Comparison of ENCODE assay signal across 8 cellular contexts in genomic region chr1:32981003-32981909, GRCh38. TPM values are rescaled to one million over a fixed set of nuclear protein-coding genes. Genes with fewer than 3 reads are reported as not detected.
DNase-seq lines count a peak whose midpoint lies in the region; ATAC-seq, FAIRE-seq and TF ChIP-seq lines count a peak whose summit lies in the region.

No MANE protein-coding gene starts in this region.

- in situ Hi-C loops in Caki2 (cut with HindIII; ENCODE audit: low pct_unique_long_range_greater_than_20kb, low sequenced_read_pairs) = no loop called here

- peak overlapping the region; percentile 49 for H3K9ac ChIP-seq in mesenchymal stem cell (ENCODE audit: low read length)

- peak overlapping the region; percentile 59 for H3K27ac ChIP-seq in mesenchymal stem cell (ENCODE audit: low read length, poor library complexity, severe bottlenecking)

- WGBS in mesenchymal stem cell = 63% methylated on average over 6 of the region's 8 CpGs

- DNase-seq in Caki2 (ENCODE audit: low read depth) (peak; percentile 91), HTR-8/SVneo (ENCODE audit: insufficient read length, low spot score) (peak; percentile 60), UCSD-AML1 (lab: John Stamatoyannopoulos, UW; ENCODE audit: unreplicated experiment) (peak; percentile 72), bronchial epithelial cell (ENCODE audit: low read depth) (peak; percentile 99), mesenchymal stem cell (peak; percentile 78), superior temporal gyrus (ENCODE audit: extremely low spot score) (no peak)
- peak; percentile 15 to 68 (median 47) for DNase-seq in stimulated activated naive CD4-positive, alpha-beta T cell (lab: John Stamatoyannopoulos, UW)

- H3K4me2 ChIP-seq in mesenchymal stem cell (ENCODE audit: low read length, poor library complexity, severe bottlenecking) = no peak overlapping the region

- H4K91ac ChIP-seq in mesenchymal stem cell (ENCODE audit: low read length) = peak overlapping the region; percentile 29

- H3K18ac ChIP-seq in mesenchymal stem cell (ENCODE audit: low read depth in 1 of 2, low read length in 2 of 2) = no peak overlapping the region

- H3K4me1 ChIP-seq in mesenchymal stem cell (ENCODE audit: control insufficient read depth, insufficient read depth, low read depth, low read length) = peaks cover 2% of the 10 kb centered on the region

- H3K4me3 ChIP-seq in bronchial epithelial cell (ENCODE audit: low read depth, low read length) (no peak overlapping the region), mesenchymal stem cell (ENCODE audit: insufficient read depth in 1 of 2, low read depth in 1 of 2, low read length in 2 of 2) (no peak overlapping the region)

- no peaks in the 10 kb centered on the region for H3K79me1 ChIP-seq in mesenchymal stem cell (replicated peaks; ENCODE audit: low read length, poor library complexity, severe bottlenecking)

- H3K9me3 ChIP-seq in mesenchymal stem cell (ENCODE audit: control insufficient read depth, low read length) = no peaks in the 10 kb centered on the region

- no peaks in the 10 kb centered on the region for H3K36me3 ChIP-seq in bronchial epithelial cell (ENCODE audit: control insufficient read depth, insufficient read depth, low read length)
- H3K36me3 ChIP-seq in mesenchymal stem cell (ENCODE audit: control insufficient read depth in 1 of 2, insufficient read depth in 2 of 2, low read depth in 1 of 2, low read length in 2 of 2) = no peaks in the 10 kb centered on the region

- no peak overlapping the region for H2BK120ac ChIP-seq in mesenchymal stem cell (ENCODE audit: low read depth, low read length)

- peak; percentile 90 for ATAC-seq in GM21381 (IDR thresholded peaks at IDR 0.05; ENCODE audit: unreplicated experiment)

- H4K8ac ChIP-seq in mesenchymal stem cell (ENCODE audit: low read length) = peak overlapping the region; percentile 89

- H3K27me3 ChIP-seq in bronchial epithelial cell (ENCODE audit: control insufficient read depth, insufficient read depth, low read length) (no peaks in the 10 kb centered on the region), mesenchymal stem cell (ENCODE audit: control insufficient read depth in 1 of 2, insufficient read depth in 1 of 2, low read length in 2 of 2) (no peaks in the 10 kb centered on the region)

- no peak overlapping the region for H3K23ac ChIP-seq in mesenchymal stem cell (ENCODE audit: low read length in 2 of 2)

- H2BK15ac ChIP-seq in mesenchymal stem cell (ENCODE audit: low read depth, poor library complexity, severe bottlenecking) = no peak overlapping the region

- H3K14ac ChIP-seq in mesenchymal stem cell (ENCODE audit: low read length in 2 of 2) = no peak overlapping the region

- no peak overlapping the region for H2BK12ac ChIP-seq in mesenchymal stem cell (ENCODE audit: low read length in 2 of 2)

- no peak overlapping the region for H2AFZ ChIP-seq in mesenchymal stem cell (ENCODE audit: low read depth, low read length)

- H2AK5ac ChIP-seq in mesenchymal stem cell (ENCODE audit: low read length, severe bottlenecking) = no peak overlapping the region

- peak overlapping the region; percentile 9 for H2BK5ac ChIP-seq in mesenchymal stem cell (ENCODE audit: low read depth, low read length, poor library complexity, severe bottlenecking)

- FAIRE-seq in HTR-8/SVneo (lab: Jason Lieb, UNC) (no peak), bronchial epithelial cell (lab: Jason Lieb, UNC) (no peak)

- peak overlapping the region in 1 of 2 experiments; percentile 71 for H3K4ac ChIP-seq in mesenchymal stem cell (ENCODE audit: low read depth in 1 of 2, low read length in 2 of 2)

- TF ChIP-seq CTCF in bronchial epithelial cell (IDR thresholded peaks at IDR 0.05; ENCODE audit: insufficient read depth, low read length, severe bottlenecking) = no peak

RNA-seq across cellular contexts. Expression of gene RNF19B, which starts 16.6 kb away (rescaled TPM):
- 14.9 and 29.2 TPM in 2 replicates for total RNA-seq in Caki2 (2014; rRNA removed; shearing (Covaris generic); ENCODE audit: low replicate concordance)
- total RNA-seq in bronchial epithelial cell = 19.2 and 32.6 TPM in 2 replicates
- 6.5 TPM for polyA plus RNA-seq in mesenchymal stem cell (2013, experiment 1 of 2)
- 6.1 TPM for polyA plus RNA-seq in mesenchymal stem cell (2013, experiment 2 of 2)

RNA-seq across cellular contexts. Expression of gene AK2, which starts 55.4 kb away (rescaled TPM):
- total RNA-seq in Caki2 (2014; rRNA removed; shearing (Covaris generic); ENCODE audit: low replicate concordance) = 326 and 384 TPM in 2 replicates
- 81.9 and 173 TPM in 2 replicates for total RNA-seq in bronchial epithelial cell
- 81.3 TPM for polyA plus RNA-seq in mesenchymal stem cell (2013, experiment 1 of 2)
- polyA plus RNA-seq in mesenchymal stem cell (2013, experiment 2 of 2) = 82.4 TPM
